ENCODE assay signal across 23 cellular contexts in genomic region chr11:16299884-16300778, GRCh38. TPM values are rescaled to one million over a fixed set of nuclear protein-coding genes. Genes with fewer than 3 reads are reported as not detected.
DNase-seq lines count a peak whose midpoint lies in the region; TF ChIP-seq lines count a peak whose summit lies in the region.
"Had no signal": no experiment of that assay in that cellular context is flagged by ENCODE, and none has a peak within 500 bp of the region (broad histone marks: within the 10 kb centered on the region; RNA-seq: fewer than 3 reads in every experiment).

No MANE protein-coding gene starts in this region.

- intact Hi-C loops in Caco-2 (cut with micrococcal nuclease; ENCODE audit: unreplicated experiment): no loop called here

- no peaks in the 10 kb centered on the region for H3K9me3 ChIP-seq in Caco-2
- H3K9me3 ChIP-seq: BLaER1, MG63, sigmoid colon, SK-N-SH had no signal

- BruUV-seq in Caco-2 (replicated peaks; lab: Mats Ljungman, UMichigan): no TSS peak

- H3K36me3 Mint-ChIP-seq in neural crest cell (ENCODE audit: low read depth) (no peaks in the 10 kb centered on the region), Caco-2 (ENCODE audit: insufficient read depth, unreplicated experiment) (no peaks in the 10 kb centered on the region)
- H3K36me3 Mint-ChIP-seq: memory B cell, naive B cell had no signal

- H3K9me3 Mint-ChIP-seq in neural crest cell (peaks cover 5% of the 10 kb centered on the region), Caco-2 (ENCODE audit: unreplicated experiment) (no peaks in the 10 kb centered on the region)

- POLR2A ChIA-PET in Caco-2 (lab: Charles Lee): no interaction called here

- DNase-seq in NCI-H82 (lab: John Stamatoyannopoulos, UW) (peak; percentile 9), NCI-H82 treated with DMSO at 0.1 percent for 48 hours (lab: John Stamatoyannopoulos, UW; ENCODE audit: unreplicated experiment) (no peak), NCI-H1417 treated with DMSO at 0.1 percent for 48 hours (lab: John Stamatoyannopoulos, UW) (peak; percentile 51), NCI-H774 (lab: John Stamatoyannopoulos, UW) (peak; percentile 26), neural crest cell (ENCODE audit: low read depth, low spot score) (no peak), Caco-2 (no peak), DMS 273 treated with DMSO at 0.1 percent for 48 hours (lab: John Stamatoyannopoulos, UW) (no peak), occipital lobe (lab: John Stamatoyannopoulos, UW) (no peak)
- DNase-seq: activated CD8-positive, alpha-beta T cell treated with anti-CD3 and anti-CD28 coated beads, Interleukin-2, amount 10 ng/mL, durations not matched to agents 7 days and 5 days; activated naive CD4-positive, alpha-beta T cell; activated T-cell treated with anti-CD3 and anti-CD28 coated beads, Interleukin-2, amount 50 U/mL, for 1 hour; amygdala; central memory CD4-positive, alpha-beta T cell; GM23248; MG63; naive B cell; NCI-H2081; sigmoid colon; SK-N-SH had no signal

- H3K4me3 Mint-ChIP-seq in neural crest cell (no peak overlapping the region), Caco-2 (ENCODE audit: unreplicated experiment) (no peak overlapping the region)
- H3K4me3 Mint-ChIP-seq: activated CD8-positive, alpha-beta T cell treated with anti-CD3 and anti-CD28 coated beads, Interleukin-2, amount 10 ng/mL, durations not matched to agents 7 days and 5 days; memory B cell; naive B cell had no signal

- no peaks in the 10 kb centered on the region for H3K36me3 ChIP-seq in Caco-2 (ENCODE audit: control insufficient read depth, insufficient read depth, low read length)
- H3K36me3 ChIP-seq: BLaER1, MG63, sigmoid colon had no signal

- H3K27ac Mint-ChIP-seq in neural crest cell (ENCODE audit: unreplicated experiment) (peak overlapping the region; percentile 54), Caco-2 (ENCODE audit: unreplicated experiment) (no peak overlapping the region)
- H3K27ac Mint-ChIP-seq: activated CD8-positive, alpha-beta T cell treated with anti-CD3 and anti-CD28 coated beads, Interleukin-2, amount 10 ng/mL, durations not matched to agents 7 days and 5 days; memory B cell; naive B cell had no signal

- H3K27me3 Mint-ChIP-seq in neural crest cell (ENCODE audit: low read depth) (no peaks in the 10 kb centered on the region), Caco-2 (ENCODE audit: insufficient read depth, unreplicated experiment) (no peaks in the 10 kb centered on the region)
- H3K27me3 Mint-ChIP-seq: memory B cell, naive B cell had no signal

- H3K4me1 Mint-ChIP-seq in neural crest cell (peaks cover 19% of the 10 kb centered on the region), Caco-2 (ENCODE audit: low read depth, unreplicated experiment) (peaks cover 6% of the 10 kb centered on the region)
- H3K4me1 Mint-ChIP-seq: memory B cell, naive B cell had no signal

- TF ChIP-seq CTCF in neural crest cell (conservative IDR thresholded peaks at IDR 0.05) (no peak), Caco-2 (IDR thresholded peaks at IDR 0.05; ENCODE audit: insufficient read depth in 1 of 2, low read depth in 1 of 2, low read length in 1 of 2, severe bottlenecking in 1 of 2, unreplicated experiment in 1 of 2) (no peak)

- no peaks in the 10 kb centered on the region for H3K27me3 ChIP-seq in Caco-2 (replicated peaks; ENCODE audit: control insufficient read depth, insufficient read depth, low read length)
- H3K27me3 ChIP-seq: BLaER1, MG63, sigmoid colon had no signal

- CTCF ChIA-PET in Caco-2 (lab: Charles Lee): no interaction called here

- H3K4me3 ChIP-seq in Caco-2 (ENCODE audit: low read depth, low read length): no peak overlapping the region
- H3K4me3 ChIP-seq: BLaER1, GM12878, GM23248, MG63, sigmoid colon had no signal

- H3K4me1 ChIP-seq in Caco-2: peaks cover 15% of the 10 kb centered on the region
- H3K4me1 ChIP-seq: BLaER1, parathyroid adenoma, sigmoid colon had no signal

RNA-seq across cellular contexts. Expression of gene SOX6, which starts 56.2 kb away (rescaled TPM):
- total RNA-seq in neural crest cell (18.6 and 19.6 TPM in 2 replicates), Caco-2 (2022) (10.8 and 24.0 TPM in 2 replicates), occipital lobe (39.3 TPM)
- total RNA-seq: activated CD8-positive, alpha-beta T cell treated with anti-CD3 and anti-CD28 coated beads, Interleukin-2, amount 10 ng/mL, durations not matched to agents 7 days and 5 days had no signal

Comparison
In these comparisons a context has a peak if more than half of its experiments do, and no peak if none do; other contexts are left out.
1. DNase-seq: peak in NCI-H82 (single experiment), NCI-H1417 treated with DMSO at 0.1 percent for 48 hours (single experiment) and NCI-H774 (single experiment); none in NCI-H82 treated with DMSO at 0.1 percent for 48 hours (single experiment), neural crest cell (single experiment), Caco-2 (0 of 2), DMS 273 treated with DMSO at 0.1 percent for 48 hours (single experiment) and occipital lobe (single experiment).